23 cellular contexts compared by ENCODE assay signal in genomic region chr17:62665599-62665998, GRCh38.
"Had no signal": no experiment of that assay in that cellular context is flagged by ENCODE, and none has a peak within 500 bp of the region (broad histone marks: within the 10 kb centered on the region; RNA-seq: fewer than 3 reads in every experiment).

No MANE protein-coding gene starts in this region.

- H3K27ac ChIP-seq: esophagus squamous epithelium, heart right ventricle, left lung, parathyroid adenoma, prostate gland, spleen, thoracic aorta, tibial nerve, upper lobe of left lung, uterus had no signal

- H3K4me1 ChIP-seq: heart right ventricle, left lung, parathyroid adenoma, prostate gland, spleen, tibial nerve, upper lobe of left lung, uterus had no signal

- H3K9me3 ChIP-seq: esophagus squamous epithelium, prostate gland had no signal

- ATAC-seq: left cardiac atrium; left lung; naive thymus-derived CD8-positive, alpha-beta T cell; right cardiac atrium had no signal

- H3K4me3 ChIP-seq: esophagus squamous epithelium, heart right ventricle, left lung, prostate gland, skin epidermis, spleen, thoracic aorta, tibial nerve, upper lobe of left lung, uterus had no signal

- H3K27me3 ChIP-seq: esophagus squamous epithelium, heart right ventricle, left lung, spleen, tibial nerve, upper lobe of left lung, uterus had no signal

- H3K36me3 ChIP-seq: prostate gland, uterus had no signal

- DNase-seq: effector CD8-positive, alpha-beta T cell; erythroblast; esophagus squamous epithelium; foreskin melanocyte; heart right ventricle; hippocampal formation; left cardiac atrium; left lung; mammary epithelial cell; mesendoderm; naive thymus-derived CD8-positive, alpha-beta T cell; nephron progenitor cell; occipital lobe; spleen; stimulated activated CD4-positive, alpha-beta T cell treated with anti-CD3 and anti-CD28 coated beads, Interleukin-4, amount 100 ng/mL, for 4 hours; uterus had no signal
